ENCODE assay signal across 1 cellular context in the genomic region with DNA sequence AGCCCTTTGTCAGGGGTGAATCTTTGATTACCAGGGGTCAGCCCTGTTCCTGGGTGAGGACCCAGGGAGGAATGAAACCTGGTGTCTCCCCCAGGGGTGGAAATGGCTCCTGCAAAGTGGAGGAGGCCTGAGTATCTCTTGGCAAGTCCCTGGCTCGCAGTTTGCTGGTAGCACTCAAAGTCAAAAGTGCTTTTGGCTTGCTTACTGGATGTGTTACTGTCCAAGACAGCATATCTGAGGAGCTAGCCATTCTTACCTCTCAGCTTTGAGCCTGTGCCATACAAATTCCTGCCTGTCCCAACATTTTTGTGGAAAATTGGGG.
TF ChIP-seq lines count a peak whose summit lies in the region.

No MANE protein-coding gene starts in this region.

TF ChIP-seq in IMR-90, 13 proteins besides CTCF, POLR2A, EP300 and RAD21:
- TF ChIP-seq CHD1 (IDR thresholded peaks at IDR 0.05; ENCODE audit: low read depth, low read length): no peak
- TF ChIP-seq, protein P1, sequence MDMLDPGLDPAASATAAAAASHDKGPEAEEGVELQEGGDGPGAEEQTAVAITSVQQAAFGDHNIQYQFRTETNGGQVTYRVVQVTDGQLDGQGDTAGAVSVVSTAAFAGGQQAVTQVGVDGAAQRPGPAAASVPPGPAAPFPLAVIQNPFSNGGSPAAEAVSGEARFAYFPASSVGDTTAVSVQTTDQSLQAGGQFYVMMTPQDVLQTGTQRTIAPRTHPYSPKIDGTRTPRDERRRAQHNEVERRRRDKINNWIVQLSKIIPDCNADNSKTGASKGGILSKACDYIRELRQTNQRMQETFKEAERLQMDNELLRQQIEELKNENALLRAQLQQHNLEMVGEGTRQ (IDR thresholded peaks at IDR 0.05; ENCODE audit: low read depth, low read length): no peak
- no peak for TF ChIP-seq NFE2L2 (IDR thresholded peaks at IDR 0.05; ENCODE audit: low read depth, low read length)
- TF ChIP-seq RFX5 (IDR thresholded peaks at IDR 0.05; ENCODE audit: low read depth, low read length): no peak
- no peak for TF ChIP-seq BHLHE40 (IDR thresholded peaks at IDR 0.05; ENCODE audit: low read depth, low read length)
- no peak for TF ChIP-seq SMC3 (IDR thresholded peaks at IDR 0.05; ENCODE audit: low read depth, low read length)
- no peak for TF ChIP-seq MXI1 (IDR thresholded peaks at IDR 0.05; ENCODE audit: borderline replicate concordance, low read depth, low read length)
- TF ChIP-seq RCOR1 (IDR thresholded peaks at IDR 0.05; ENCODE audit: insufficient replicate concordance, low read length): no peak
- no peak for TF ChIP-seq MAZ (IDR thresholded peaks at IDR 0.05; ENCODE audit: borderline replicate concordance, low read depth, low read length)
- TF ChIP-seq FOS (IDR thresholded peaks at IDR 0.05; ENCODE audit: low read depth, low read length): no peak
- no peak for TF ChIP-seq CEBPB (IDR thresholded peaks at IDR 0.05; ENCODE audit: low read depth, low read length)
- TF ChIP-seq, protein P2, sequence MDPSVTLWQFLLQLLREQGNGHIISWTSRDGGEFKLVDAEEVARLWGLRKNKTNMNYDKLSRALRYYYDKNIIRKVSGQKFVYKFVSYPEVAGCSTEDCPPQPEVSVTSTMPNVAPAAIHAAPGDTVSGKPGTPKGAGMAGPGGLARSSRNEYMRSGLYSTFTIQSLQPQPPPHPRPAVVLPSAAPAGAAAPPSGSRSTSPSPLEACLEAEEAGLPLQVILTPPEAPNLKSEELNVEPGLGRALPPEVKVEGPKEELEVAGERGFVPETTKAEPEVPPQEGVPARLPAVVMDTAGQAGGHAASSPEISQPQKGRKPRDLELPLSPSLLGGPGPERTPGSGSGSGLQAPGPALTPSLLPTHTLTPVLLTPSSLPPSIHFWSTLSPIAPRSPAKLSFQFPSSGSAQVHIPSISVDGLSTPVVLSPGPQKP (IDR thresholded peaks at IDR 0.05; ENCODE audit: borderline replicate concordance, low read depth, low read length): no peak
